In the genomic region with DNA sequence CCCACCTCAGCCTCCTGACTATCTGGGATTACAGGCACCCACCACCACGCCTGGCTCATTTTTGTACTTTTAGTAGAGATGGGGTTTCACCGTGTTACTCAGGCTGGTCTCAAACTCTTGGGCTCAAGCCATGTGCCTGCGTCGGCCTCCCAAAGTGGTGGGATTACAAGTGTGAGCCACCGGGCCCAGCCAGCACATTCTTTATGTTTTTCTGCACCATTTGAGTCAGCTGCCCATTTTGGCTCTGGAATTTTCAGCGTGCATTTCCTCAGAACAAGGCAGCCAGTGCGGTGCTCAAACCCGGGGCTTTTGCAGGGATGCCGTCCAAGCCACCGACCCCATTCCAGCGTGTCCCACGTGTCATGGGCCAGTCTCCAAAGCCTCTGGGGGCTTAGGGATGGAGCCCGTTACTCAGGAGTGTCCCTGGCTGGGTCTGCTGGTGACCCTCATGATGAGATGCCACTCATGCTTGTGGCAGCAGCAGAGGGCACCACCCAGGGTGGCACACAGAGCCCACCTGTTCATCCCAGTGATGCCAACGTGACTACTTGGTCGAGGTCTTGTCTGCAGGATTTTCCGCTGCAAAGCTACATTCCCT, we compare ENCODE assay signal across 1 cellular context.
A peak's percentile ranks its signal among the peaks of the same experiment; 100 is the strongest.
TF ChIP-seq lines count a peak whose summit lies in the region.

No MANE protein-coding gene starts in this region.

TF ChIP-seq in HepG2, 621 proteins besides CTCF, POLR2A, EP300 and RAD21:
- TF ChIP-seq MAFG (CRISPR knock-in tag; IDR thresholded peaks at IDR 0.05) = no peak
- TF ChIP-seq, protein P1, sequence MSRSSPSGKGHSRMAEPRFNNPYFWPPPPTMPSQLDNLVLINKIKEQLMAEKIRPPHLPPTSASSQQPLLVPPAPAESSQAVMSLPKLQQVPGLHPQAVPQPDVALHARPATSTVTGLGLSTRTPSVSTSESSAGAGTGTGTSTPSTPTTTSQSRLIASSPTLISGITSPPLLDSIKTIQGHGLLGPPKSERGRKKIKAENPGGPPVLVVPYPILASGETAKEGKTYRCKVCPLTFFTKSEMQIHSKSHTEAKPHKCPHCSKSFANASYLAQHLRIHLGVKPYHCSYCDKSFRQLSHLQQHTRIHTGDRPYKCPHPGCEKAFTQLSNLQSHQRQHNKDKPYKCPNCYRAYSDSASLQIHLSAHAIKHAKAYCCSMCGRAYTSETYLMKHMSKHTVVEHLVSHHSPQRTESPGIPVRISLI (CRISPR knock-in tag; IDR thresholded peaks at IDR 0.05; ENCODE audit: borderline replicate concordance) = no peak
- no peak for TF ChIP-seq TCF7 (IDR thresholded peaks at IDR 0.05; ENCODE audit: low read depth)
- TF ChIP-seq, protein P2, sequence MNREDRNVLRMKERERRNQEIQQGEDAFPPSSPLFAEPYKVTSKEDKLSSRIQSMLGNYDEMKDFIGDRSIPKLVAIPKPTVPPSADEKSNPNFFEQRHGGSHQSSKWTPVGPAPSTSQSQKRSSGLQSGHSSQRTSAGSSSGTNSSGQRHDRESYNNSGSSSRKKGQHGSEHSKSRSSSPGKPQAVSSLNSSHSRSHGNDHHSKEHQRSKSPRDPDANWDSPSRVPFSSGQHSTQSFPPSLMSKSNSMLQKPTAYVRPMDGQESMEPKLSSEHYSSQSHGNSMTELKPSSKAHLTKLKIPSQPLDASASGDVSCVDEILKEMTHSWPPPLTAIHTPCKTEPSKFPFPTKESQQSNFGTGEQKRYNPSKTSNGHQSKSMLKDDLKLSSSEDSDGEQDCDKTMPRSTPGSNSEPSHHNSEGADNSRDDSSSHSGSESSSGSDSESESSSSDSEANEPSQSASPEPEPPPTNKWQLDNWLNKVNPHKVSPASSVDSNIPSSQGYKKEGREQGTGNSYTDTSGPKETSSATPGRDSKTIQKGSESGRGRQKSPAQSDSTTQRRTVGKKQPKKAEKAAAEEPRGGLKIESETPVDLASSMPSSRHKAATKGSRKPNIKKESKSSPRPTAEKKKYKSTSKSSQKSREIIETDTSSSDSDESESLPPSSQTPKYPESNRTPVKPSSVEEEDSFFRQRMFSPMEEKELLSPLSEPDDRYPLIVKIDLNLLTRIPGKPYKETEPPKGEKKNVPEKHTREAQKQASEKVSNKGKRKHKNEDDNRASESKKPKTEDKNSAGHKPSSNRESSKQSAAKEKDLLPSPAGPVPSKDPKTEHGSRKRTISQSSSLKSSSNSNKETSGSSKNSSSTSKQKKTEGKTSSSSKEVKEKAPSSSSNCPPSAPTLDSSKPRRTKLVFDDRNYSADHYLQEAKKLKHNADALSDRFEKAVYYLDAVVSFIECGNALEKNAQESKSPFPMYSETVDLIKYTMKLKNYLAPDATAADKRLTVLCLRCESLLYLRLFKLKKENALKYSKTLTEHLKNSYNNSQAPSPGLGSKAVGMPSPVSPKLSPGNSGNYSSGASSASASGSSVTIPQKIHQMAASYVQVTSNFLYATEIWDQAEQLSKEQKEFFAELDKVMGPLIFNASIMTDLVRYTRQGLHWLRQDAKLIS (CRISPR knock-in tag; IDR thresholded peaks at IDR 0.05) = no peak
- TF ChIP-seq CENPT (CRISPR knock-in tag; IDR thresholded peaks at IDR 0.05; ENCODE audit: low read depth) = no peak
- TF ChIP-seq ZNF670 (CRISPR knock-in tag; IDR thresholded peaks at IDR 0.05; ENCODE audit: borderline replicate concordance) = no peak
- TF ChIP-seq IRX3 (CRISPR knock-in tag; IDR thresholded peaks at IDR 0.05; ENCODE audit: borderline replicate concordance, low read depth) = no peak
- TF ChIP-seq KDM2A (CRISPR knock-in tag; IDR thresholded peaks at IDR 0.05; ENCODE audit: borderline replicate concordance, low read depth) = peak; percentile 40; the same call in 1 of the 2 replicates
- no peak for TF ChIP-seq TBL1XR1 (IDR thresholded peaks at IDR 0.05; ENCODE audit: borderline replicate concordance, low read length, partially characterized antibody)
- TF ChIP-seq ZZZ3 (CRISPR knock-in tag; IDR thresholded peaks at IDR 0.05; ENCODE audit: borderline replicate concordance) = no peak
- TF ChIP-seq ZNF777 (CRISPR knock-in tag; IDR thresholded peaks at IDR 0.05) = no peak
- no peak for TF ChIP-seq SP4 (CRISPR knock-in tag; IDR thresholded peaks at IDR 0.05)
- TF ChIP-seq ZNF124 (CRISPR knock-in tag; IDR thresholded peaks at IDR 0.05) = no peak
- TF ChIP-seq REPIN1 (CRISPR knock-in tag; IDR thresholded peaks at IDR 0.05; ENCODE audit: borderline replicate concordance, low read depth) = 0 out of 2 replicates have a peak, but pooled peaks have one; percentile 27
- no peak for TF ChIP-seq RBM22 (optimal IDR thresholded peaks at IDR 0.05; ENCODE audit: low read length)
- TF ChIP-seq, protein P3, sequence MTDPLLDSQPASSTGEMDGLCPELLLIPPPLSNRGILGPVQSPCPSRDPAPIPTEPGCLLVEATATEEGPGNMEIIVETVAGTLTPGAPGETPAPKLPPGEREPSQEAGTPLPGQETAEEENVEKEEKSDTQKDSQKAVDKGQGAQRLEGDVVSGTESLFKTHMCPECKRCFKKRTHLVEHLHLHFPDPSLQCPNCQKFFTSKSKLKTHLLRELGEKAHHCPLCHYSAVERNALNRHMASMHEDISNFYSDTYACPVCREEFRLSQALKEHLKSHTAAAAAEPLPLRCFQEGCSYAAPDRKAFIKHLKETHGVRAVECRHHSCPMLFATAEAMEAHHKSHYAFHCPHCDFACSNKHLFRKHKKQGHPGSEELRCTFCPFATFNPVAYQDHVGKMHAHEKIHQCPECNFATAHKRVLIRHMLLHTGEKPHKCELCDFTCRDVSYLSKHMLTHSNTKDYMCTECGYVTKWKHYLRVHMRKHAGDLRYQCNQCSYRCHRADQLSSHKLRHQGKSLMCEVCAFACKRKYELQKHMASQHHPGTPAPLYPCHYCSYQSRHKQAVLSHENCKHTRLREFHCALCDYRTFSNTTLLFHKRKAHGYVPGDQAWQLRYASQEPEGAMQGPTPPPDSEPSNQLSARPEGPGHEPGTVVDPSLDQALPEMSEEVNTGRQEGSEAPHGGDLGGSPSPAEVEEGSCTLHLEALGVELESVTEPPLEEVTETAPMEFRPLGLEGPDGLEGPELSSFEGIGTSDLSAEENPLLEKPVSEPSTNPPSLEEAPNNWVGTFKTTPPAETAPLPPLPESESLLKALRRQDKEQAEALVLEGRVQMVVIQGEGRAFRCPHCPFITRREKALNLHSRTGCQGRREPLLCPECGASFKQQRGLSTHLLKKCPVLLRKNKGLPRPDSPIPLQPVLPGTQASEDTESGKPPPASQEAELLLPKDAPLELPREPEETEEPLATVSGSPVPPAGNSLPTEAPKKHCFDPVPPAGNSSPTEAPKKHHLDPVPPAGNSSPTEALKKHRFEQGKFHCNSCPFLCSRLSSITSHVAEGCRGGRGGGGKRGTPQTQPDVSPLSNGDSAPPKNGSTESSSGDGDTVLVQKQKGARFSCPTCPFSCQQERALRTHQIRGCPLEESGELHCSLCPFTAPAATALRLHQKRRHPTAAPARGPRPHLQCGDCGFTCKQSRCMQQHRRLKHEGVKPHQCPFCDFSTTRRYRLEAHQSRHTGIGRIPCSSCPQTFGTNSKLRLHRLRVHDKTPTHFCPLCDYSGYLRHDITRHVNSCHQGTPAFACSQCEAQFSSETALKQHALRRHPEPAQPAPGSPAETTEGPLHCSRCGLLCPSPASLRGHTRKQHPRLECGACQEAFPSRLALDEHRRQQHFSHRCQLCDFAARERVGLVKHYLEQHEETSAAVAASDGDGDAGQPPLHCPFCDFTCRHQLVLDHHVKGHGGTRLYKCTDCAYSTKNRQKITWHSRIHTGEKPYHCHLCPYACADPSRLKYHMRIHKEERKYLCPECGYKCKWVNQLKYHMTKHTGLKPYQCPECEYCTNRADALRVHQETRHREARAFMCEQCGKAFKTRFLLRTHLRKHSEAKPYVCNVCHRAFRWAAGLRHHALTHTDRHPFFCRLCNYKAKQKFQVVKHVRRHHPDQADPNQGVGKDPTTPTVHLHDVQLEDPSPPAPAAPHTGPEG (CRISPR knock-in tag; IDR thresholded peaks at IDR 0.05) = no peak
- no peak for TF ChIP-seq NFIC (IDR thresholded peaks at IDR 0.05; ENCODE audit: low read length)
- no peak for TF ChIP-seq ARNT (IDR thresholded peaks at IDR 0.05)
- TF ChIP-seq STAG1 (CRISPR knock-in tag; IDR thresholded peaks at IDR 0.05) = no peak
- TF ChIP-seq LCORL (IDR thresholded peaks at IDR 0.05) = no peak
- 0 out of 2 replicates have a peak, but pooled peaks have one; percentile 25 for TF ChIP-seq LCORL (CRISPR knock-in tag; IDR thresholded peaks at IDR 0.05)
- no peak for TF ChIP-seq EHMT2 (IDR thresholded peaks at IDR 0.05; ENCODE audit: borderline replicate concordance, low read depth, low read length)
- TF ChIP-seq NFKB2 (CRISPR knock-in tag; IDR thresholded peaks at IDR 0.05; ENCODE audit: borderline replicate concordance) = peak; percentile 23; the same call in 1 of the 2 replicates
- TF ChIP-seq RAD51 (IDR thresholded peaks at IDR 0.05; ENCODE audit: borderline replicate concordance) = no peak
- no peak for TF ChIP-seq DR1 (CRISPR knock-in tag; IDR thresholded peaks at IDR 0.05)
- TF ChIP-seq ARNTL (CRISPR knock-in tag; IDR thresholded peaks at IDR 0.05) = no peak
- TF ChIP-seq ZNF274 (CRISPR knock-in tag; IDR thresholded peaks at IDR 0.05) = 0 out of 2 replicates have a peak, but pooled peaks have one; percentile 18
- TF ChIP-seq, protein P4, sequence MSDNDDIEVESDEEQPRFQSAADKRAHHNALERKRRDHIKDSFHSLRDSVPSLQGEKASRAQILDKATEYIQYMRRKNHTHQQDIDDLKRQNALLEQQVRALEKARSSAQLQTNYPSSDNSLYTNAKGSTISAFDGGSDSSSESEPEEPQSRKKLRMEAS (IDR thresholded peaks at IDR 0.05) = no peak
- TF ChIP-seq, protein P5, sequence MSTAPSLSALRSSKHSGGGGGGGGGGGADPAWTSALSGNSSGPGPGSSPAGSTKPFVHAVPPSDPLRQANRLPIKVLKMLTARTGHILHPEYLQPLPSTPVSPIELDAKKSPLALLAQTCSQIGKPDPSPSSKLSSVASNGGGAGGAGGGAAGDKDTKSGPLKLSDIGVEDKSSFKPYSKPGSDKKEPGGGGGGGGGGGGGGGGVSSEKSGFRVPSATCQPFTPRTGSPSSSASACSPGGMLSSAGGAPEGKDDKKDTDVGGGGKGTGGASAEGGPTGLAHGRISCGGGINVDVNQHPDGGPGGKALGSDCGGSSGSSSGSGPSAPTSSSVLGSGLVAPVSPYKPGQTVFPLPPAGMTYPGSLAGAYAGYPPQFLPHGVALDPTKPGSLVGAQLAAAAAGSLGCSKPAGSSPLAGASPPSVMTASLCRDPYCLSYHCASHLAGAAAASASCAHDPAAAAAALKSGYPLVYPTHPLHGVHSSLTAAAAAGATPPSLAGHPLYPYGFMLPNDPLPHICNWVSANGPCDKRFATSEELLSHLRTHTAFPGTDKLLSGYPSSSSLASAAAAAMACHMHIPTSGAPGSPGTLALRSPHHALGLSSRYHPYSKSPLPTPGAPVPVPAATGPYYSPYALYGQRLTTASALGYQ (CRISPR knock-in tag; IDR thresholded peaks at IDR 0.05) = no peak
- TF ChIP-seq FOXC1 (CRISPR knock-in tag; IDR thresholded peaks at IDR 0.05; ENCODE audit: borderline replicate concordance) = no peak
- no peak for TF ChIP-seq HNRNPK (IDR thresholded peaks at IDR 0.05; ENCODE audit: low read depth, low read length, poor library complexity, severe bottlenecking)
- TF ChIP-seq, protein P6, sequence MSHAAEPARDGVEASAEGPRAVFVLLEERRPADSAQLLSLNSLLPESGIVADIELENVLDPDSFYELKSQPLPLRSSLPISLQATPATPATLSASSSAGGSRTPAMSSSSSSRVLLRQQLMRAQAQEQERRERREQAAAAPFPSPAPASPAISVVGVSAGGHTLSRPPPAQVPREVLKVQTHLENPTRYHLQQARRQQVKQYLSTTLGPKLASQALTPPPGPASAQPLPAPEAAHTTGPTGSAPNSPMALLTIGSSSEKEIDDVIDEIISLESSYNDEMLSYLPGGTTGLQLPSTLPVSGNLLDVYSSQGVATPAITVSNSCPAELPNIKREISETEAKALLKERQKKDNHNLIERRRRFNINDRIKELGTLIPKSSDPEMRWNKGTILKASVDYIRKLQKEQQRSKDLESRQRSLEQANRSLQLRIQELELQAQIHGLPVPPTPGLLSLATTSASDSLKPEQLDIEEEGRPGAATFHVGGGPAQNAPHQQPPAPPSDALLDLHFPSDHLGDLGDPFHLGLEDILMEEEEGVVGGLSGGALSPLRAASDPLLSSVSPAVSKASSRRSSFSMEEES (CRISPR knock-in tag; IDR thresholded peaks at IDR 0.05) = no peak
- no peak for TF ChIP-seq SMC3 (IDR thresholded peaks at IDR 0.05; ENCODE audit: low read length)
- TF ChIP-seq HNRNPL (IDR thresholded peaks at IDR 0.05; ENCODE audit: low read depth, low read length) = peak; percentile 68; the same call in 1 of the 2 replicates
- no peak for TF ChIP-seq ZNF101 (CRISPR knock-in tag; IDR thresholded peaks at IDR 0.05; ENCODE audit: borderline replicate concordance, low read depth)
- no peak for TF ChIP-seq DNMT3B (CRISPR knock-in tag; conservative IDR thresholded peaks at IDR 0.05)
- TF ChIP-seq, protein P7, sequence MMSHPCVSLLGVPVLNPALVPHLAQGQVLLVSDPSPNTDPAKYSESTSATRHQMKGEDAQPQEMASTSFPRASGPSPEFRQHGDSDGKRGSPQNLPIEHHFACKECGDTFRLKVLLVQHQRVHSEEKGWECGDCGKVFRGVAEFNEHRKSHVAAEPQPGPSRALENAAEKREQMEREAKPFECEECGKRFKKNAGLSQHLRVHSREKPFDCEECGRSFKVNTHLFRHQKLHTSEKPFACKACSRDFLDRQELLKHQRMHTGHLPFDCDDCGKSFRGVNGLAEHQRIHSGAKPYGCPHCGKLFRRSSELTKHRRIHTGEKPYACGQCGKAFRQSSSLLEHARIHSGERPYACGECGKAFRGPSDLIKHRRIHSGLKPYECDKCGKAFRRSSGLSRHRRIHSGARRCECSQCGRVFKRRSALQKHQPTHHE (CRISPR knock-in tag; IDR thresholded peaks at IDR 0.05; ENCODE audit: borderline replicate concordance) = no peak
- TF ChIP-seq TCF12 (IDR thresholded peaks at IDR 0.05) = no peak
- no peak for TF ChIP-seq TCF12 (CRISPR knock-in tag; IDR thresholded peaks at IDR 0.05)
- TF ChIP-seq ZNF567 (CRISPR knock-in tag; IDR thresholded peaks at IDR 0.05; ENCODE audit: borderline replicate concordance) = no peak
- TF ChIP-seq AKAP8 (CRISPR knock-in tag; IDR thresholded peaks at IDR 0.05) = peak; percentile 75; the same call in 1 of the 2 replicates
